In the genomic region with DNA sequence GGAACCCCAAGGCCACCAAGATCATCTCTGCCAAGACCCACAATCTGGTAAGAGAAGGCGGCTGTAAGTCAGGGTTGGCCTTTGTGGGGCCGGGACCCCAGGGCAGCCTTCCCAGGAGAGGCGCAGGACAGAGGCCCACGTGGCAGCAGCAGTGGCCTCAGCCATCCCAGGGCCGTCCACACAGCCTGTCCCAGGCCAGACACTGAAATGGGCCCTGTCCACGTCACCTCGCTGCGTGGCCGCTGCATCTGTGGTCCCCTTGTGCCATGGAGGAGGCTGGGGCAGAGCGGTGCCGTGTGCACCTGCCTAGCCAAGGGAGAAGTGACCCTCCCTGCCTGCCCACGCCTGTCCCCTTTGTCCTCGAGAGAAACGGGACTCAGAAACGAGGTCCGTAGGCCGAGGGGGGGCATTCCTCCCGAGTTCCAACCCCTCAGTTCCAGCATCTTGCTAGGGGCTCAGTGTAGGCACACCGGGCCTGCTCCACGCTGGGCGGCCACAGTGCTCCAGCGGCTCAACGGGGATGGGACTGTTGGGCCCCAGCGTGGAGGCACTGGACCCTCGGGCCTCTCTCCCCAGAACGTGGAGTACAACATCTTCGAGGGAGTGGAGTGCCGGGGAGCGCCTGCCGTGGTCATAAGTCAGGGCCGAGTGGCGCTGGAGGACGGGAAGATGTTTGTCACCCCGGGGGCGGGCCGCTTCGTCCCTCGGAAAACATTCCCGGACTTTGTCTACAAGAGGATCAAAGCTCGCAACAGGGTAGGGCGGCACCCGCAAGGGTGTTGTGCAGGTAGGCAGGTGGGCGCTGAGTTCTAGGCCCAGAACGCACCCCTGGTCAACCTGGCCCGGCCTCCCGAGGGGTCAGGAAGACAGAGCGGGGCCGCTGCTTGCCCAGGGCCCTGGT, we compare ENCODE assay signal across 1 cellular context.
TF ChIP-seq lines count a peak whose summit lies in the region.

No MANE protein-coding gene starts in this region.

TF ChIP-seq in HepG2, 621 proteins besides CTCF, POLR2A, EP300 and RAD21:
- TF ChIP-seq, protein P1, sequence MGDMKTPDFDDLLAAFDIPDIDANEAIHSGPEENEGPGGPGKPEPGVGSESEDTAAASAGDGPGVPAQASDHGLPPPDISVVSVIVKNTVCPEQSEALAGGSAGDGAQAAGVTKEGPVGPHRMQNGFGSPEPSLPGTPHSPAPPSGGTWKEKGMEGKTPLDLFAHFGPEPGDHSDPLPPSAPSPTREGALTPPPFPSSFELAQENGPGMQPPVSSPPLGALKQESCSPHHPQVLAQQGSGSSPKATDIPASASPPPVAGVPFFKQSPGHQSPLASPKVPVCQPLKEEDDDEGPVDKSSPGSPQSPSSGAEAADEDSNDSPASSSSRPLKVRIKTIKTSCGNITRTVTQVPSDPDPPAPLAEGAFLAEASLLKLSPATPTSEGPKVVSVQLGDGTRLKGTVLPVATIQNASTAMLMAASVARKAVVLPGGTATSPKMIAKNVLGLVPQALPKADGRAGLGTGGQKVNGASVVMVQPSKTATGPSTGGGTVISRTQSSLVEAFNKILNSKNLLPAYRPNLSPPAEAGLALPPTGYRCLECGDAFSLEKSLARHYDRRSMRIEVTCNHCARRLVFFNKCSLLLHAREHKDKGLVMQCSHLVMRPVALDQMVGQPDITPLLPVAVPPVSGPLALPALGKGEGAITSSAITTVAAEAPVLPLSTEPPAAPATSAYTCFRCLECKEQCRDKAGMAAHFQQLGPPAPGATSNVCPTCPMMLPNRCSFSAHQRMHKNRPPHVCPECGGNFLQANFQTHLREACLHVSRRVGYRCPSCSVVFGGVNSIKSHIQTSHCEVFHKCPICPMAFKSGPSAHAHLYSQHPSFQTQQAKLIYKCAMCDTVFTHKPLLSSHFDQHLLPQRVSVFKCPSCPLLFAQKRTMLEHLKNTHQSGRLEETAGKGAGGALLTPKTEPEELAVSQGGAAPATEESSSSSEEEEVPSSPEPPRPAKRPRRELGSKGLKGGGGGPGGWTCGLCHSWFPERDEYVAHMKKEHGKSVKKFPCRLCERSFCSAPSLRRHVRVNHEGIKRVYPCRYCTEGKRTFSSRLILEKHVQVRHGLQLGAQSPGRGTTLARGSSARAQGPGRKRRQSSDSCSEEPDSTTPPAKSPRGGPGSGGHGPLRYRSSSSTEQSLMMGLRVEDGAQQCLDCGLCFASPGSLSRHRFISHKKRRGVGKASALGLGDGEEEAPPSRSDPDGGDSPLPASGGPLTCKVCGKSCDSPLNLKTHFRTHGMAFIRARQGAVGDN (CRISPR knock-in tag; IDR thresholded peaks at IDR 0.05): peak; percentile 34
- TF ChIP-seq, protein P2, sequence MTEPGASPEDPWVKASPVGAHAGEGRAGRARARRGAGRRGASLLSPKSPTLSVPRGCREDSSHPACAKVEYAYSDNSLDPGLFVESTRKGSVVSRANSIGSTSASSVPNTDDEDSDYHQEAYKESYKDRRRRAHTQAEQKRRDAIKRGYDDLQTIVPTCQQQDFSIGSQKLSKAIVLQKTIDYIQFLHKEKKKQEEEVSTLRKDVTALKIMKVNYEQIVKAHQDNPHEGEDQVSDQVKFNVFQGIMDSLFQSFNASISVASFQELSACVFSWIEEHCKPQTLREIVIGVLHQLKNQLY (CRISPR knock-in tag; IDR thresholded peaks at IDR 0.05): no peak
- TF ChIP-seq TCF7 (IDR thresholded peaks at IDR 0.05; ENCODE audit: low read depth): peak; percentile 34; the same call in 1 of the 2 replicates
- TF ChIP-seq JARID2 (CRISPR knock-in tag; IDR thresholded peaks at IDR 0.05; ENCODE audit: insufficient replicate concordance): no peak
- TF ChIP-seq FOXP1 (IDR thresholded peaks at IDR 0.05): no peak
- no peak for TF ChIP-seq FOXP1 (CRISPR knock-in tag; IDR thresholded peaks at IDR 0.05)
- TF ChIP-seq KDM2A (CRISPR knock-in tag; IDR thresholded peaks at IDR 0.05; ENCODE audit: borderline replicate concordance, low read depth): peak; percentile 48; the same call in 1 of the 2 replicates
- TF ChIP-seq HNF4A (CRISPR knock-in tag; IDR thresholded peaks at IDR 0.05): 0 out of 2 replicates have a peak, but pooled peaks have one; percentile 4
- 0 out of 2 replicates have a peak, but pooled peaks have one; percentile 24 for TF ChIP-seq ARNT2 (CRISPR knock-in tag; IDR thresholded peaks at IDR 0.05; ENCODE audit: low read depth)
